In genomic region chr3:183570191-183570590, GRCh38 we compare ENCODE assay signal across 2 cellular contexts. TPM values are rescaled to one million over a fixed set of nuclear protein-coding genes. Genes with fewer than 3 reads are reported as not detected.
"Had no signal": no experiment of that assay in that cellular context is flagged by ENCODE, and none has a peak within 500 bp of the region (broad histone marks: within the 10 kb centered on the region; RNA-seq: fewer than 3 reads in every experiment).

No MANE protein-coding gene starts in this region.

RNA-seq across cellular contexts. Expression of gene KLHL6, which starts 14.7 kb away (rescaled TPM):
- total RNA-seq: kidney epithelial cell, myocyte had no signal
